In genomic region chr1:68600049-68600661, GRCh38 we compare ENCODE assay signal across 8 cellular contexts.
DNase-seq lines count a peak whose midpoint lies in the region; ATAC-seq, FAIRE-seq and TF ChIP-seq lines count a peak whose summit lies in the region.

No MANE protein-coding gene starts in this region.

- H3K9me3 ChIP-seq in heart right ventricle, result peaks cover 0 to 5% (median 0%) of the 10 kb centered on the region in 11 donors

- no peak for DNase-seq in heart right ventricle
- DNase-seq in cardiac septum (ENCODE audit: low spot score), result no peak
- peak; percentile 9 for DNase-seq in RCC 7860 (ENCODE audit: low spot score)
- DNase-seq in left ventricle myocardium superior, result no peak
- DNase-seq in hippocampal formation (lab: John Stamatoyannopoulos, UW), result no peak
- no peak for DNase-seq in germinal center (ENCODE audit: low spot score)
- DNase-seq in DMS153 (lab: John Stamatoyannopoulos, UW), result no peak
- DNase-seq in left lobe of liver (ENCODE audit: low spot score), result no peak

- H3K4me1 ChIP-seq in heart right ventricle, result no peaks in the 10 kb centered on the region

- intact Hi-C loops in heart right ventricle (cut with DNase I) (no loop called here), cardiac septum (cut with DNase I) (no loop called here), left ventricle myocardium superior (cut with micrococcal nuclease) (no loop called here)

- H3K4me3 ChIP-seq in heart right ventricle, result no peak overlapping the region

- WGBS in heart right ventricle, 2 donors, result 55 to 61% methylated on average over 5 of the region's 5 CpGs

- ATAC-seq in heart right ventricle (peak in 3 of 8 donors; percentile 44 to 51 (median 45)), left ventricle myocardium superior (peak; percentile 41), left lobe of liver (no peak)

- H3K27ac ChIP-seq in heart right ventricle, result no peak overlapping the region

- H3K36me3 ChIP-seq in heart right ventricle, result no peaks in the 10 kb centered on the region

- FAIRE-seq in RCC 7860 (lab: Jason Lieb, UNC), result no peak

- TF ChIP-seq CTCF in heart right ventricle (IDR thresholded peaks at IDR 0.05), result peak in 8 of 9 donors; percentile 31 to 64 (median 59)

- no peaks in the 10 kb centered on the region for H3K27me3 ChIP-seq in heart right ventricle
